In genomic region chr3:102471001-102471400, GRCh38 we compare ENCODE assay signal across 1 cellular context.
TF ChIP-seq lines count a peak whose summit lies in the region.

No MANE protein-coding gene starts in this region.

TF ChIP-seq in GM23338, 12 proteins besides CTCF, POLR2A, EP300 and RAD21 (continued from another document):
- TF ChIP-seq, protein P1, sequence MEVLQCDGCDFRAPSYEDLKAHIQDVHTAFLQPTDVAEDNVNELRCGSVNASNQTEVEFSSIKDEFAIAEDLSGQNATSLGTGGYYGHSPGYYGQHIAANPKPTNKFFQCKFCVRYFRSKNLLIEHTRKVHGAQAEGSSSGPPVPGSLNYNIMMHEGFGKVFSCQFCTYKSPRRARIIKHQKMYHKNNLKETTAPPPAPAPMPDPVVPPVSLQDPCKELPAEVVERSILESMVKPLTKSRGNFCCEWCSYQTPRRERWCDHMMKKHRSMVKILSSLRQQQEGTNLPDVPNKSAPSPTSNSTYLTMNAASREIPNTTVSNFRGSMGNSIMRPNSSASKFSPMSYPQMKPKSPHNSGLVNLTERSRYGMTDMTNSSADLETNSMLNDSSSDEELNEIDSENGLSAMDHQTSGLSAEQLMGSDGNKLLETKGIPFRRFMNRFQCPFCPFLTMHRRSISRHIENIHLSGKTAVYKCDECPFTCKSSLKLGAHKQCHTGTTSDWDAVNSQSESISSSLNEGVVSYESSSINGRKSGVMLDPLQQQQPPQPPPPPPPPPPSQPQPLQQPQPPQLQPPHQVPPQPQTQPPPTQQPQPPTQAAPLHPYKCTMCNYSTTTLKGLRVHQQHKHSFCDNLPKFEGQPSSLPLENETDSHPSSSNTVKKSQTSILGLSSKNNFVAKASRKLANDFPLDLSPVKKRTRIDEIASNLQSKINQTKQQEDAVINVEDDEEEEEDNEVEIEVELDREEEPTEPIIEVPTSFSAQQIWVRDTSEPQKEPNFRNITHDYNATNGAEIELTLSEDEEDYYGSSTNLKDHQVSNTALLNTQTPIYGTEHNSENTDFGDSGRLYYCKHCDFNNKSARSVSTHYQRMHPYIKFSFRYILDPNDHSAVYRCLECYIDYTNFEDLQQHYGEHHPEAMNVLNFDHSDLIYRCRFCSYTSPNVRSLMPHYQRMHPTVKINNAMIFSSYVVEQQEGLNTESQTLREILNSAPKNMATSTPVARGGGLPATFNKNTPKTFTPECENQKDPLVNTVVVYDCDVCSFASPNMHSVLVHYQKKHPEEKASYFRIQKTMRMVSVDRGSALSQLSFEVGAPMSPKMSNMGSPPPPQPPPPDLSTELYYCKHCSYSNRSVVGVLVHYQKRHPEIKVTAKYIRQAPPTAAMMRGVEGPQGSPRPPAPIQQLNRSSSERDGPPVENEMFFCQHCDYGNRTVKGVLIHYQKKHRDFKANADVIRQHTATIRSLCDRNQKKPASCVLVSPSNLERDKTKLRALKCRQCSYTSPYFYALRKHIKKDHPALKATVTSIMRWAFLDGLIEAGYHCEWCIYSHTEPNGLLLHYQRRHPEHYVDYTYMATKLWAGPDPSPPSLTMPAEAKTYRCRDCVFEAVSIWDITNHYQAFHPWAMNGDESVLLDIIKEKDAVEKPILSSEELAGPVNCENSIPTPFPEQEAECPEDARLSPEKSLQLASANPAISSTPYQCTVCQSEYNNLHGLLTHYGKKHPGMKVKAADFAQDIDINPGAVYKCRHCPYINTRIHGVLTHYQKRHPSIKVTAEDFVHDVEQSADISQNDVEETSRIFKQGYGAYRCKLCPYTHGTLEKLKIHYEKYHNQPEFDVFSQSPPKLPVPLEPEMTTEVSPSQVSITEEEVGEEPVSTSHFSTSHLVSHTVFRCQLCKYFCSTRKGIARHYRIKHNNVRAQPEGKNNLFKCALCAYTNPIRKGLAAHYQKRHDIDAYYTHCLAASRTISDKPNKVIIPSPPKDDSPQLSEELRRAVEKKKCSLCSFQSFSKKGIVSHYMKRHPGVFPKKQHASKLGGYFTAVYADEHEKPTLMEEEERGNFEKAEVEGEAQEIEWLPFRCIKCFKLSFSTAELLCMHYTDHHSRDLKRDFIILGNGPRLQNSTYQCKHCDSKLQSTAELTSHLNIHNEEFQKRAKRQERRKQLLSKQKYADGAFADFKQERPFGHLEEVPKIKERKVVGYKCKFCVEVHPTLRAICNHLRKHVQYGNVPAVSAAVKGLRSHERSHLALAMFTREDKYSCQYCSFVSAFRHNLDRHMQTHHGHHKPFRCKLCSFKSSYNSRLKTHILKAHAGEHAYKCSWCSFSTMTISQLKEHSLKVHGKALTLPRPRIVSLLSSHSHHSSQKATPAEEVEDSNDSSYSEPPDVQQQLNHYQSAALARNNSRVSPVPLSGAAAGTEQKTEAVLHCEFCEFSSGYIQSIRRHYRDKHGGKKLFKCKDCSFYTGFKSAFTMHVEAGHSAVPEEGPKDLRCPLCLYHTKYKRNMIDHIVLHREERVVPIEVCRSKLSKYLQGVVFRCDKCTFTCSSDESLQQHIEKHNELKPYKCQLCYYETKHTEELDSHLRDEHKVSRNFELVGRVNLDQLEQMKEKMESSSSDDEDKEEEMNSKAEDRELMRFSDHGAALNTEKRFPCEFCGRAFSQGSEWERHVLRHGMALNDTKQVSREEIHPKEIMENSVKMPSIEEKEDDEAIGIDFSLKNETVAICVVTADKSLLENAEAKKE (CRISPR knock-in tag; IDR thresholded peaks at IDR 0.05): no peak
- TF ChIP-seq NANOG (IDR thresholded peaks at IDR 0.05; ENCODE audit: borderline replicate concordance) (no peak), CREB1 (CRISPR knock-in tag; IDR thresholded peaks at IDR 0.05; ENCODE audit: low read depth) (no peak), JUNB (IDR thresholded peaks at IDR 0.05; ENCODE audit: unreplicated experiment) (no peak), ZNF114 (CRISPR knock-in tag; IDR thresholded peaks at IDR 0.05) (no peak), EZH2 (IDR thresholded peaks at IDR 0.05; ENCODE audit: low read depth, unreplicated experiment) (no peak), POLR2AphosphoS5 (IDR thresholded peaks at IDR 0.05; ENCODE audit: low read depth) (no peak)
- TF ChIP-seq, protein P2, sequence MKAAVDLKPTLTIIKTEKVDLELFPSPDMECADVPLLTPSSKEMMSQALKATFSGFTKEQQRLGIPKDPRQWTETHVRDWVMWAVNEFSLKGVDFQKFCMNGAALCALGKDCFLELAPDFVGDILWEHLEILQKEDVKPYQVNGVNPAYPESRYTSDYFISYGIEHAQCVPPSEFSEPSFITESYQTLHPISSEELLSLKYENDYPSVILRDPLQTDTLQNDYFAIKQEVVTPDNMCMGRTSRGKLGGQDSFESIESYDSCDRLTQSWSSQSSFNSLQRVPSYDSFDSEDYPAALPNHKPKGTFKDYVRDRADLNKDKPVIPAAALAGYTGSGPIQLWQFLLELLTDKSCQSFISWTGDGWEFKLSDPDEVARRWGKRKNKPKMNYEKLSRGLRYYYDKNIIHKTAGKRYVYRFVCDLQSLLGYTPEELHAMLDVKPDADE (IDR thresholded peaks at IDR 0.05): no peak
